Comparison of ENCODE assay signal across 22 cellular contexts in genomic region chr16:73157861-73158260, GRCh38.
"Had no signal": no experiment of that assay in that cellular context is flagged by ENCODE, and none has a peak within 500 bp of the region (broad histone marks: within the 10 kb centered on the region; RNA-seq: fewer than 3 reads in every experiment).

No MANE protein-coding gene starts in this region.

- DNase-seq: effector memory CD8-positive, alpha-beta T cell; hypothalamus; immature natural killer cell; islet precursor cell; kidney glomerular epithelial cell; left ventricle myocardium superior; mesendoderm; naive B cell; stimulated activated CD4-positive, alpha-beta T cell treated with anti-CD3 and anti-CD28 coated beads, Interleukin-2, amount 100 ng/mL, for 24 hours; stimulated activated CD4-positive, alpha-beta T cell treated with anti-CD3 and anti-CD28 coated beads, Interleukin-4, amount 100 ng/mL, for 24 hours; trophoblast cell had no signal

- H3K36me3 ChIP-seq: neural progenitor cell, right atrium auricular region, vagina had no signal

- FAIRE-seq: endometrium, frontal cortex had no signal

- H3K27me3 ChIP-seq: neural progenitor cell, right atrium auricular region, vagina had no signal

- ATAC-seq: effector memory CD8-positive, alpha-beta T cell; left ventricle myocardium superior; natural killer cell treated with Interleukin-12 subunit alpha and Interleukin-12 subunit beta and Interleukin-15 and Interleukin-18, amount 100 ng/mL, for 72 hours; sciatic nerve; stimulated activated effector memory CD8-positive, alpha-beta T cell treated with anti-CD3 and anti-CD28 coated beads, Interleukin-12 subunit alpha, Interleukin-12 subunit beta, amount 100 ng/mL, for 72 hours had no signal

- H3K4me3 ChIP-seq: coronary artery, lung, neural progenitor cell, right atrium auricular region, vagina had no signal

- H3K27ac ChIP-seq: coronary artery, neural progenitor cell, parathyroid adenoma, right atrium auricular region, vagina had no signal

- H3K4me1 ChIP-seq: parathyroid adenoma, right atrium auricular region, vagina had no signal

- H3K9me3 ChIP-seq: vagina had no signal
